Comparison of ENCODE assay signal across 30 cellular contexts in genomic region chr18:49572935-49573334, GRCh38. TPM values are rescaled to one million over a fixed set of nuclear protein-coding genes. Genes with fewer than 3 reads are reported as not detected.
DNase-seq lines count a peak whose midpoint lies in the region; ATAC-seq, FAIRE-seq and TF ChIP-seq lines count a peak whose summit lies in the region.
"Had no signal": no experiment of that assay in that cellular context is flagged by ENCODE, and none has a peak within 500 bp of the region (broad histone marks: within the 10 kb centered on the region; RNA-seq: fewer than 3 reads in every experiment).

No MANE protein-coding gene starts in this region.

- no peak overlapping the region for H2BK15ac ChIP-seq in H1 (ENCODE audit: low read length)

- H3K36me3 Mint-ChIP-seq in stimulated activated memory B cell treated with anti-CD40 and anti-IgM and Interleukin-4, amounts not matched to agents 10 μg/mL and 1 μg/mL and 100 μg/mL, for 72 hours: no peaks in the 10 kb centered on the region
- H3K36me3 Mint-ChIP-seq in CD8-positive, alpha-beta memory T cell: no peaks in the 10 kb centered on the region
- H3K36me3 Mint-ChIP-seq: activated naive CD8-positive, alpha-beta T cell; naive thymus-derived CD8-positive, alpha-beta T cell had no signal

- H3K14ac ChIP-seq in H1 (ENCODE audit: insufficient read length): no peak overlapping the region

- no peak overlapping the region for H2BK12ac ChIP-seq in H1 (ENCODE audit: low read depth, low read length)

- H4K5ac ChIP-seq in H1 (ENCODE audit: insufficient read length, low read depth, low read length): no peak overlapping the region

- POLR2A ChIA-PET in H1 (lab: Charles Lee; ENCODE audit: partially characterized antibody): no interaction called here
- POLR2A ChIA-PET in CD8-positive, alpha-beta memory T cell (lab: Charles Lee): no interaction called here

- DNase-seq in DMS53 (lab: John Stamatoyannopoulos, UW): peak; percentile 35
- DNase-seq in DMS53 treated with DMSO at 0.1 percent for 48 hours (lab: John Stamatoyannopoulos, UW; ENCODE audit: unreplicated experiment): no peak
- DNase-seq in H1 (ENCODE audit: low read depth in 1 of 2, low spot score in 2 of 2): no peak
- DNase-seq in medulla oblongata (ENCODE audit: extremely low spot score): peak; percentile 73
- DNase-seq in cardiac septum (ENCODE audit: low spot score): no peak
- DNase-seq in CD8-positive, alpha-beta memory T cell: no peak
- DNase-seq: activated CD4-positive, alpha-beta T cell treated with anti-CD3 and anti-CD28 coated beads for 48 hours; Caco-2; DMS79; effector CD8-positive, alpha-beta T cell; GDM1; Karpas-422; kidney; naive thymus-derived CD8-positive, alpha-beta T cell; NCI-H2081; NCI-H446; pancreas; SJCRH30; spleen; SW 1271; transverse colon; WERI-Rb-1 had no signal

- H3K4me1 ChIP-seq in H1 (replicated peaks in 1 of 4; ENCODE audit: control insufficient read depth in 3 of 4, insufficient read depth in 4 of 4, low read length in 3 of 4): no peaks in the 10 kb centered on the region
- H3K4me1 ChIP-seq in CD8-positive, alpha-beta memory T cell (ENCODE audit: insufficient read depth, low read length): no peaks in the 10 kb centered on the region
- H3K4me1 ChIP-seq: Caco-2, HAP-1, pancreas, right atrium auricular region, SJCRH30, spleen, transverse colon had no signal

- H3K23me2 ChIP-seq in H1 (ENCODE audit: low read depth, low read length): no peaks in the 10 kb centered on the region

- H4K8ac ChIP-seq in H1 (ENCODE audit: extremely low read depth, insufficient read depth, low read length): 0 out of 2 replicates have a peak overlapping the region, but pooled peaks have one; percentile 41

- H3K4ac ChIP-seq in H1 (replicated peaks; ENCODE audit: insufficient read length, low read depth, low read length): no peak overlapping the region

- H3K56ac ChIP-seq in H1 (replicated peaks; ENCODE audit: insufficient read length, low read depth, low read length): no peak overlapping the region

- no peak overlapping the region for H2BK5ac ChIP-seq in H1 (ENCODE audit: low read depth, low read length)

- H3K9me3 ChIP-seq in H1 (ENCODE audit: insufficient read depth in 2 of 2, low read depth in 1 of 2, low read length in 1 of 2): no peaks in the 10 kb centered on the region
- no peaks in the 10 kb centered on the region for H3K9me3 ChIP-seq in CD8-positive, alpha-beta memory T cell (ENCODE audit: low read length)
- H3K9me3 ChIP-seq: Caco-2, HAP-1, pancreas, right atrium auricular region, SJCRH30, spleen, transverse colon had no signal

- no peaks in the 10 kb centered on the region for H3K4me1 Mint-ChIP-seq in stimulated activated memory B cell treated with anti-CD40 and anti-IgM and Interleukin-4, amounts not matched to agents 10 μg/mL and 1 μg/mL and 100 μg/mL, for 72 hours
- no peaks in the 10 kb centered on the region for H3K4me1 Mint-ChIP-seq in CD8-positive, alpha-beta memory T cell

- no peak for FAIRE-seq in H1 (lab: Jason Lieb, UNC)
- FAIRE-seq: colon, kidney, pancreas had no signal

- TF ChIP-seq EP300 in H1 (IDR thresholded peaks at IDR 0.05; ENCODE audit: borderline replicate concordance in 1 of 2, low read depth in 2 of 2, low read length in 2 of 2): no peak

- intact Hi-C loops in cardiac septum (cut with DNase I): no loop called here

- no peak overlapping the region for H2AK5ac ChIP-seq in H1 (ENCODE audit: low read depth, low read length)

- no peak overlapping the region for H3K4me3 Mint-ChIP-seq in stimulated activated memory B cell treated with anti-CD40 and anti-IgM and Interleukin-4, amounts not matched to agents 10 μg/mL and 1 μg/mL and 100 μg/mL, for 72 hours
- no peak overlapping the region for H3K4me3 Mint-ChIP-seq in CD8-positive, alpha-beta memory T cell
- H3K4me3 Mint-ChIP-seq: activated naive CD8-positive, alpha-beta T cell; naive thymus-derived CD8-positive, alpha-beta T cell had no signal

- H2BK20ac ChIP-seq in H1 (ENCODE audit: low read length): no peak overlapping the region

- no peaks in the 10 kb centered on the region for H3K27me3 ChIP-seq in H1 (replicated peaks in 1 of 4; ENCODE audit: control insufficient read depth in 3 of 4, extremely low read depth in 1 of 4, insufficient read depth in 3 of 4, low read length in 3 of 4)
- no peaks in the 10 kb centered on the region for H3K27me3 ChIP-seq in CD8-positive, alpha-beta memory T cell (ENCODE audit: insufficient read depth, low read length, poor library complexity, severe bottlenecking)
- H3K27me3 ChIP-seq: pancreas, right atrium auricular region, SJCRH30, spleen, transverse colon had no signal

- no peak overlapping the region for H2AFZ ChIP-seq in H1 (ENCODE audit: low read length)

- TF ChIP-seq POLR2A in H1 (IDR thresholded peaks at IDR 0.05; ENCODE audit: control extremely low read depth in 1 of 2, low read depth in 2 of 2, low read length in 2 of 2): no peak

- no peak for TF ChIP-seq CTCF in H1 (IDR thresholded peaks at IDR 0.05; ENCODE audit: control extremely low read depth in 1 of 3, insufficient read depth in 1 of 3, low read depth in 1 of 3, low read length in 3 of 3)

- no peak overlapping the region for H3K27ac ChIP-seq in H1 (ENCODE audit: low read depth, low read length)
- no peak overlapping the region for H3K27ac ChIP-seq in CD8-positive, alpha-beta memory T cell (ENCODE audit: low read depth, low read length)
- H3K27ac ChIP-seq: 22Rv1, C4-2B, pancreas, right atrium auricular region, SJCRH30, spleen, transverse colon, WERI-Rb-1 had no signal

- CTCF ChIA-PET in H1 (lab: Charles Lee; ENCODE audit: partially characterized antibody): interaction anchor here (1.1 to 1.6 kb wide), 2 partner anchors 57 to 88 kb away, joined by 3 to 5 read pairs; no protein-coding TSS in a partner anchor
- CTCF ChIA-PET in CD8-positive, alpha-beta memory T cell (lab: Charles Lee): no interaction called here

- no peaks in the 10 kb centered on the region for H3K79me1 ChIP-seq in H1 (ENCODE audit: low read depth, low read length)

- no peak overlapping the region for H3K4me3 ChIP-seq in H1 (ENCODE audit: extremely low read depth in 1 of 4, insufficient read depth in 2 of 4, low read depth in 3 of 4, low read length in 4 of 4)
- no peak overlapping the region for H3K4me3 ChIP-seq in CD8-positive, alpha-beta memory T cell (ENCODE audit: low read length)
- H3K4me3 ChIP-seq: HAP-1, pancreas, right atrium auricular region, SJCRH30, spleen, transverse colon had no signal

- no peaks in the 10 kb centered on the region for H3K79me2 ChIP-seq in H1 (ENCODE audit: control insufficient read depth in 1 of 2, insufficient read depth in 2 of 2, low read length in 2 of 2)

- H3K9ac ChIP-seq in H1 (replicated peaks in 1 of 4; ENCODE audit: extremely low read depth in 1 of 4, low read depth in 3 of 4, low read length in 3 of 4): no peak overlapping the region

- ATAC-seq in stimulated activated memory B cell treated with anti-CD40 and anti-IgM and Interleukin-4, amounts not matched to agents 10 μg/mL and 1 μg/mL and 100 μg/mL, for 72 hours: peak; percentile 3
- ATAC-seq in HG03520 (IDR thresholded peaks at IDR 0.05; ENCODE audit: unreplicated experiment): no peak
- ATAC-seq: naive thymus-derived CD8-positive, alpha-beta T cell had no signal

- no peak overlapping the region for H3K18ac ChIP-seq in H1 (ENCODE audit: extremely low read depth, low read length)

- no peak overlapping the region for H3K27ac Mint-ChIP-seq in stimulated activated memory B cell treated with anti-CD40 and anti-IgM and Interleukin-4, amounts not matched to agents 10 μg/mL and 1 μg/mL and 100 μg/mL, for 72 hours
- no peak overlapping the region for H3K27ac Mint-ChIP-seq in CD8-positive, alpha-beta memory T cell
- H3K27ac Mint-ChIP-seq: activated naive CD8-positive, alpha-beta T cell; naive thymus-derived CD8-positive, alpha-beta T cell had no signal

- TF ChIP-seq RAD21 in H1 (IDR thresholded peaks at IDR 0.05 in 1 of 2, conservative IDR thresholded peaks at IDR 0.05 in 1 of 2; ENCODE audit: low read depth in 2 of 2, low read length in 2 of 2): no peak

- H3K9me3 Mint-ChIP-seq in stimulated activated memory B cell treated with anti-CD40 and anti-IgM and Interleukin-4, amounts not matched to agents 10 μg/mL and 1 μg/mL and 100 μg/mL, for 72 hours: no peaks in the 10 kb centered on the region
- H3K9me3 Mint-ChIP-seq in CD8-positive, alpha-beta memory T cell: no peaks in the 10 kb centered on the region
- H3K9me3 Mint-ChIP-seq: naive thymus-derived CD8-positive, alpha-beta T cell had no signal

- no peak overlapping the region for H4K91ac ChIP-seq in H1 (replicated peaks; ENCODE audit: insufficient read length, low read length)

- no peak overlapping the region for H3K23ac ChIP-seq in H1 (ENCODE audit: insufficient read length)

- H4K20me1 ChIP-seq in H1 (replicated peaks in 1 of 2; ENCODE audit: control insufficient read depth in 1 of 2, insufficient read depth in 2 of 2, low read length in 2 of 2): no peaks in the 10 kb centered on the region

- peaks cover 2 to 18% (median 16%) of the 10 kb centered on the region in 4 experiments; a peak in 6 of 8 replicates for H3K36me3 ChIP-seq in H1 (ENCODE audit: control insufficient read depth in 2 of 4, insufficient read depth in 4 of 4, low read length in 3 of 4)
- H3K36me3 ChIP-seq in CD8-positive, alpha-beta memory T cell (ENCODE audit: insufficient read depth, low read length): no peaks in the 10 kb centered on the region
- H3K36me3 ChIP-seq: HAP-1, pancreas, right atrium auricular region, SJCRH30, spleen, transverse colon, WERI-Rb-1 had no signal

- peaks cover 10% of the 10 kb centered on the region for H3K27me3 Mint-ChIP-seq in stimulated activated memory B cell treated with anti-CD40 and anti-IgM and Interleukin-4, amounts not matched to agents 10 μg/mL and 1 μg/mL and 100 μg/mL, for 72 hours
- H3K27me3 Mint-ChIP-seq in CD8-positive, alpha-beta memory T cell: peaks cover 4 to 10% of the 10 kb centered on the region in 2 donors
- H3K27me3 Mint-ChIP-seq: activated naive CD8-positive, alpha-beta T cell had no signal

- no peak overlapping the region for H2BK120ac ChIP-seq in H1 (replicated peaks; ENCODE audit: low read depth, low read length)

- WGBS in H1 (ENCODE audit: extremely low coverage in 1 of 2, insufficient coverage in 1 of 2, insufficient read length in 1 of 2, insufficient replicate concordance in 2 of 2, low coverage in 1 of 2, low lambda C conversion rate in 2 of 2, missing lambda C conversion rate in 1 of 2), 2 experiments: 82% methylated on average over 5 of the region's 5 CpGs; no CpG with 5 or more reads in 1 of the 2 experiments

- no peak overlapping the region for H3K4me2 ChIP-seq in H1 (ENCODE audit: insufficient read depth in 1 of 2, low read depth in 2 of 2, low read length in 2 of 2)

RNA-seq across cellular contexts. Expression of gene LIPG, which starts 11.1 kb away (rescaled TPM):
- 9.8 and 11.8 TPM in 2 replicates for total RNA-seq in H1 (2021; fragmentation: NEBNext Ultra II Directional; extraction: Animal tissue kit (Norgen Biotek cat#: 25700))
- polyA plus RNA-seq in H1 (2011; rRNA removed): 8.3 and 9.2 TPM in 2 replicates
- polyA plus RNA-seq in H1 (2011; cell fraction: cytosol; rRNA removed): 9.2 TPM
- 12.6 TPM for polyA plus RNA-seq in H1 (2011; cell fraction: nucleus; rRNA removed)
- polyA plus RNA-seq in H1 (2012, experiment 1 of 2): 9.5 to 11.9 TPM (median 9.9 TPM) in 4 replicates
- 2.6 TPM for polyA plus RNA-seq in H1 (2012, experiment 2 of 2)
- 11.7 TPM for polyA plus RNA-seq in H1 (2013, experiment 1 of 2)
- polyA plus RNA-seq in H1 (2013, experiment 2 of 2): 13.4 TPM
- polyA minus RNA-seq in H1 (2011; rRNA and poly(A)+ RNA removed): 21.1 and 36.4 TPM in 2 replicates
- 8.1 TPM for polyA minus RNA-seq in H1 (2011; cell fraction: cytosol; rRNA and poly(A)+ RNA removed)
- 14.5 TPM for polyA minus RNA-seq in H1 (2011; cell fraction: nucleus; rRNA and poly(A)+ RNA removed)
- 1.7 TPM for total RNA-seq in cardiac septum
- not detected for total RNA-seq in CD8-positive, alpha-beta memory T cell
- not detected for polyA plus RNA-seq in CD8-positive, alpha-beta memory T cell
- total RNA-seq: naive thymus-derived CD8-positive, alpha-beta T cell had no signal
- polyA plus RNA-seq: naive thymus-derived CD8-positive, alpha-beta T cell had no signal

Comparison
In these comparisons a context has a peak if more than half of its experiments do, and no peak if none do; other contexts are left out.
1. DNase-seq: peak in DMS53 (single experiment) and medulla oblongata (single experiment); none in DMS53 treated with DMSO at 0.1 percent for 48 hours (single experiment), H1 (0 of 2), cardiac septum (single experiment) and CD8-positive, alpha-beta memory T cell (0 of 5).